In genomic region chr20:17560344-17561074, GRCh38 we compare ENCODE assay signal across 18 cellular contexts. TPM values are rescaled to one million over a fixed set of nuclear protein-coding genes. Genes with fewer than 3 reads are reported as not detected.
A peak's percentile ranks its signal among the peaks of the same experiment; 100 is the strongest.
DNase-seq lines count a peak whose midpoint lies in the region; TF ChIP-seq lines count a peak whose summit lies in the region.
"Had no signal": no experiment of that assay in that cellular context is flagged by ENCODE, and none has a peak within 500 bp of the region (broad histone marks: within the 10 kb centered on the region; RNA-seq: fewer than 3 reads in every experiment).

No MANE protein-coding gene starts in this region.

- H3K36me3 ChIP-seq in SJSA1 = no peaks in the 10 kb centered on the region
- H3K36me3 ChIP-seq in esophagus muscularis mucosa = no peaks in the 10 kb centered on the region

- WGBS in esophagus muscularis mucosa = 62% methylated on average over 5 of the region's 5 CpGs

- H3K4me1 Mint-ChIP-seq in activated CD4-positive, alpha-beta T cell treated with anti-CD3 and anti-CD28 coated beads, Interleukin-2, amount 10 ng/mL, durations not matched to agents 24 days and 14 days = peaks cover 36% of the 10 kb centered on the region
- peaks cover 47% of the 10 kb centered on the region for H3K4me1 Mint-ChIP-seq in stimulated activated naive CD8-positive, alpha-beta T cell treated with anti-CD3 and anti-CD28 coated beads, Interleukin-15, Interleukin-2, amounts not matched to agents 100 ng/mL and 50 ng/mL, for 24 hours (ENCODE audit: low read depth)
- H3K4me1 Mint-ChIP-seq: activated B cell treated with CpG ODN at 0.5 μM for 24 hours had no signal

- peak overlapping the region; percentile 50 for H3K4me3 Mint-ChIP-seq in activated CD4-positive, alpha-beta T cell treated with anti-CD3 and anti-CD28 coated beads, Interleukin-2, amount 10 ng/mL, durations not matched to agents 24 days and 14 days
- H3K4me3 Mint-ChIP-seq in stimulated activated naive CD8-positive, alpha-beta T cell treated with anti-CD3 and anti-CD28 coated beads, Interleukin-15, Interleukin-2, amounts not matched to agents 100 ng/mL and 50 ng/mL, for 24 hours = peak overlapping the region; percentile 61
- H3K4me3 Mint-ChIP-seq: activated B cell treated with CpG ODN at 0.5 μM for 24 hours, nephron progenitor cell had no signal

- peak overlapping the region; percentile 87 for H3K27ac Mint-ChIP-seq in activated CD4-positive, alpha-beta T cell treated with anti-CD3 and anti-CD28 coated beads, Interleukin-2, amount 10 ng/mL, durations not matched to agents 24 days and 14 days
- peak overlapping the region; percentile 92 for H3K27ac Mint-ChIP-seq in stimulated activated naive CD8-positive, alpha-beta T cell treated with anti-CD3 and anti-CD28 coated beads, Interleukin-15, Interleukin-2, amounts not matched to agents 100 ng/mL and 50 ng/mL, for 24 hours
- H3K27ac Mint-ChIP-seq: activated B cell treated with CpG ODN at 0.5 μM for 24 hours, nephron progenitor cell had no signal

- peaks cover 6% of the 10 kb centered on the region for H3K27me3 Mint-ChIP-seq in activated CD4-positive, alpha-beta T cell treated with anti-CD3 and anti-CD28 coated beads, Interleukin-2, amount 10 ng/mL, durations not matched to agents 24 days and 14 days
- peaks cover 11% of the 10 kb centered on the region for H3K27me3 Mint-ChIP-seq in stimulated activated naive CD8-positive, alpha-beta T cell treated with anti-CD3 and anti-CD28 coated beads, Interleukin-15, Interleukin-2, amounts not matched to agents 100 ng/mL and 50 ng/mL, for 24 hours

- peaks cover 78% of the 10 kb centered on the region for H3K4me1 ChIP-seq in SJSA1 (replicated peaks)
- H3K4me1 ChIP-seq in esophagus muscularis mucosa = peaks cover 43 to 99% (median 98%) of the 10 kb centered on the region in 4 donors

- no peak for DNase-seq in activated CD4-positive, alpha-beta T cell treated with anti-CD3 and anti-CD28 coated beads, Interleukin-2, amount 10 ng/mL, durations not matched to agents 24 days and 14 days
- DNase-seq in activated CD4-positive, alpha-beta T cell treated with anti-CD3 and anti-CD28 coated beads, Interleukin-2, amount 50 U/mL, for 1 hour = no peak
- DNase-seq in SJSA1 (ENCODE audit: low read depth in 1 of 2, low spot score in 2 of 2) (no peak), esophagus muscularis mucosa (ENCODE audit: extremely low spot score) (no peak), superior temporal gyrus (ENCODE audit: extremely low spot score) (no peak), NCI-H1105 treated with DMSO at 0.1 percent for 48 hours (lab: John Stamatoyannopoulos, UW) (no peak), hypothalamus (lab: John Stamatoyannopoulos, UW) (no peak)
- DNase-seq: activated B cell treated with CpG ODN at 0.5 μM for 24 hours; cerebellar nuclear complex; erythroblast; left colon; NCI-H1105; nephron progenitor cell; OCI-M1; right cardiac atrium; stimulated activated naive CD4-positive, alpha-beta T cell; SW 1271 had no signal

- H3K9me3 ChIP-seq in SJSA1 (replicated peaks) (no peaks in the 10 kb centered on the region), esophagus muscularis mucosa (no peaks in the 10 kb centered on the region)

- TF ChIP-seq EP300 in esophagus muscularis mucosa (IDR thresholded peaks at IDR 0.05) = no peak

- H3K9me3 Mint-ChIP-seq in activated CD4-positive, alpha-beta T cell treated with anti-CD3 and anti-CD28 coated beads, Interleukin-2, amount 10 ng/mL, durations not matched to agents 24 days and 14 days = peaks cover 5% of the 10 kb centered on the region
- no peaks in the 10 kb centered on the region for H3K9me3 Mint-ChIP-seq in stimulated activated naive CD8-positive, alpha-beta T cell treated with anti-CD3 and anti-CD28 coated beads, Interleukin-15, Interleukin-2, amounts not matched to agents 100 ng/mL and 50 ng/mL, for 24 hours
- H3K9me3 Mint-ChIP-seq: activated B cell treated with CpG ODN at 0.5 μM for 24 hours, nephron progenitor cell had no signal

- H3K27ac ChIP-seq in SJSA1 (peak overlapping the region; percentile 99), esophagus muscularis mucosa (replicated peaks in 1 of 4) (peak overlapping the region; percentile 94 to 100 (median 100))

- intact Hi-C loops in activated CD4-positive, alpha-beta T cell treated with anti-CD3 and anti-CD28 coated beads, Interleukin-2, amount 10 ng/mL, durations not matched to agents 24 days and 14 days (cut with micrococcal nuclease) = loop anchor here (1.0 to 2.0 kb wide), 3 partner anchors 23 to 408 kb away; partner anchors contain the start of genes MGME1 and SNX5
- intact Hi-C loops in esophagus muscularis mucosa (cut with DNase I) = no loop called here

- H3K4me3 ChIP-seq in SJSA1 = no peak overlapping the region
- H3K4me3 ChIP-seq in esophagus muscularis mucosa = no peak overlapping the region

- H3K27me3 ChIP-seq in SJSA1 (replicated peaks) (no peaks in the 10 kb centered on the region), esophagus muscularis mucosa (no peaks in the 10 kb centered on the region)

- H3K36me3 Mint-ChIP-seq in activated CD4-positive, alpha-beta T cell treated with anti-CD3 and anti-CD28 coated beads, Interleukin-2, amount 10 ng/mL, durations not matched to agents 24 days and 14 days (ENCODE audit: low read depth) = no peaks in the 10 kb centered on the region
- no peaks in the 10 kb centered on the region for H3K36me3 Mint-ChIP-seq in stimulated activated naive CD8-positive, alpha-beta T cell treated with anti-CD3 and anti-CD28 coated beads, Interleukin-15, Interleukin-2, amounts not matched to agents 100 ng/mL and 50 ng/mL, for 24 hours (ENCODE audit: low read depth)

- TF ChIP-seq CTCF in esophagus muscularis mucosa (IDR thresholded peaks at IDR 0.05) = no peak

- TF ChIP-seq POLR2A in esophagus muscularis mucosa (IDR thresholded peaks at IDR 0.05; ENCODE audit: low read depth) = no peak

RNA-seq across cellular contexts. Expression of gene DSTN, which starts 9.4 kb away (rescaled TPM):
- total RNA-seq in activated CD4-positive, alpha-beta T cell treated with anti-CD3 and anti-CD28 coated beads, Interleukin-2, amount 10 ng/mL, durations not matched to agents 24 days and 14 days = 58.6 and 65.6 TPM in 2 replicates
- total RNA-seq in SJSA1 (2014; rRNA removed; shearing (Covaris generic)) = 480 and 557 TPM in 2 replicates
- 1,000 to 10,000 TPM; 2,370 to 3,630 (median 3,339) TPM for total RNA-seq in esophagus muscularis mucosa

RNA-seq across cellular contexts. Expression of gene BFSP1, which starts 29.3 kb away (rescaled TPM):
- total RNA-seq in activated CD4-positive, alpha-beta T cell treated with anti-CD3 and anti-CD28 coated beads, Interleukin-2, amount 10 ng/mL, durations not matched to agents 24 days and 14 days = 0.33 and 0.43 TPM in 2 replicates
- total RNA-seq in SJSA1 (2014; rRNA removed; shearing (Covaris generic)) = 8.0 and 9.4 TPM in 2 replicates
- 1 to 10 TPM; 2.7 to 7.3 (median 6.4) TPM for total RNA-seq in esophagus muscularis mucosa
- total RNA-seq: activated B cell treated with CpG ODN at 0.5 μM for 24 hours had no signal
